7 cellular contexts compared by ENCODE assay signal in genomic region chr15:92453611-92454010, GRCh38. TPM values are rescaled to one million over a fixed set of nuclear protein-coding genes. Genes with fewer than 3 reads are reported as not detected.
"Had no signal": no experiment of that assay in that cellular context is flagged by ENCODE, and none has a peak within 500 bp of the region (broad histone marks: within the 10 kb centered on the region; RNA-seq: fewer than 3 reads in every experiment).

No MANE protein-coding gene starts in this region.

- H3K9me3 Mint-ChIP-seq: GM23338 had no signal

- H3K9me3 ChIP-seq: HAP-1 had no signal

- H3K4me1 Mint-ChIP-seq: GM23338 had no signal

- H3K27ac Mint-ChIP-seq: GM23338, HFFc6 had no signal

- H3K4me1 ChIP-seq: HAP-1 had no signal

- H3K4me3 ChIP-seq: GM23338, HAP-1, K562 had no signal

- ATAC-seq: GM23338, HCT116, K562 had no signal

- H3K36me3 ChIP-seq: HAP-1 had no signal

- DNase-seq: HFFc6, IMR-90 had no signal

- H3K4me3 Mint-ChIP-seq: GM23338, HFFc6 had no signal

RNA-seq across cellular contexts. Expression of gene ST8SIA2, which starts 59.9 kb away (rescaled TPM):
- total RNA-seq: HT-29, IMR-90, K562 had no signal
